8 cellular contexts compared by ENCODE assay signal in the genomic region with DNA sequence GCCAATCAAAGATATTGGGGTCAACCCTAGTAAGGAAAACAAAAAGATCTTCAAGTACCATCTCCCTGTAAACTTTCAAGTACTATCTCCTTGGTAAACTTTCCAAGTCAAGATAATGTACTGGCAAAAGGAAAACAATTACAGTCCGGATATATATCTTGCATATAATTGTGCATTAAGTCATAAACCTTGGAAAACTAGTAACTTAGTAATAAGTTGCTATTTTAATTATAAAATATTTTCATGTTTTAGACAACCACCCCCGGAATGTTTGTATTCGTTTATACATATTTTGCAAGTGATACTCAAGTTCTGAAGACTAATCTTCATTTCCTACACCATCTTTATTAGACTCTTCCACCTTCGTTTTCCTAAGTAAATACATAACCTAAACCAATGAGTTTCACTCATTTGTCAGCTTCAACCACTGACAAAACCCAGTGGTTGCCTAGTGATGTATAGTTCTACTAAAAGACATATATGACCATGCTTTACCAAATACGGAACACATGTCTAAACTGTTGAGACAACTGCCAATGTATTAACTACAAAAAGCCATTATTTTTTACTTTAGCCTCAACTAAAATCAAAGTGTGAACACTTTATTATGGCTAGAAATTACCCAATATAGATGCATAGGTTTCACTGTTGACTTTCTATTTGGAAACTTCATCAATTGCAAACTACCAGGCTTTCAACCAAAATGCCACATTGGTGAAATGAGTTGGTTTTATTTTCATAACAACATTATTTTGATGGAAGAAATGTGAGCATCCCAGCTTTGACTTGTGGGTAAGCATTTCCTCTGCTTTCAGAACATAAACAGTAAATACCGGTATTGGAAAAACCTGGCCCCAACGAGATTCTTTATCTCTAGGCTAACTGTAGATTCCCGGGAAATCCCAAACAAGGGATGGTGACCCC. TPM values are rescaled to one million over a fixed set of nuclear protein-coding genes. Genes with fewer than 3 reads are reported as not detected.
DNase-seq lines count a peak whose midpoint lies in the region; ATAC-seq, FAIRE-seq and TF ChIP-seq lines count a peak whose summit lies in the region.

No MANE protein-coding gene starts in this region.

- H3K4me1 ChIP-seq in skeletal muscle tissue (ENCODE audit: control insufficient read depth in 3 of 3, insufficient read depth in 3 of 3, low read length in 3 of 3): peaks cover 4 to 9% (median 4%) of the 10 kb centered on the region in 3 donors

- H3K9me3 ChIP-seq in T-helper 17 cell (ENCODE audit: control insufficient read depth, low read length, poor library complexity, severe bottlenecking) (no peaks in the 10 kb centered on the region), skeletal muscle tissue (ENCODE audit: control insufficient read depth in 3 of 3, low read length in 3 of 3) (no peaks in the 10 kb centered on the region)

- H3K4me3 Mint-ChIP-seq in T-helper 17 cell: peak overlapping the region; percentile 97

- no peak for FAIRE-seq in GM12891 (lab: Jason Lieb, UNC)

- H3K36me3 Mint-ChIP-seq in T-helper 17 cell (ENCODE audit: low read depth): no peaks in the 10 kb centered on the region

- H3K4me3 ChIP-seq in H7 (ENCODE audit: insufficient read depth, low read depth, low read length) (peak overlapping the region; percentile 73), skeletal muscle tissue (ENCODE audit: low read length in 3 of 3) (peak overlapping the region; percentile 60 to 70 (median 65))

- ATAC-seq in T-helper 17 cell: no peak

- H3K27ac ChIP-seq in skeletal muscle tissue (ENCODE audit: low read depth, low read length): peak overlapping the region; percentile 67

- peaks cover 12% of the 10 kb centered on the region for H3K4me1 Mint-ChIP-seq in T-helper 17 cell

- peak overlapping the region; percentile 97 for H3K27ac Mint-ChIP-seq in T-helper 17 cell

- no peak for TF ChIP-seq POLR2A in GM12891 (IDR thresholded peaks at IDR 0.05; ENCODE audit: low read depth, low read length)

- H3K27me3 ChIP-seq in H7 (ENCODE audit: control insufficient read depth, insufficient read depth, low read length) (no peaks in the 10 kb centered on the region), skeletal muscle tissue (ENCODE audit: control insufficient read depth in 3 of 3, insufficient read depth in 3 of 3, low read length in 3 of 3) (peaks cover 0 to 15% (median 0%) of the 10 kb centered on the region in 3 donors)

- H3K9ac ChIP-seq in skeletal muscle tissue (ENCODE audit: low read depth in 1 of 3, low read length in 3 of 3): peak overlapping the region in 2 of 3 donors; percentile 39 to 74

- DNase-seq in H7 (no peak), T-helper 17 cell (no peak), globus pallidus (ENCODE audit: low spot score) (peak; percentile 24), nucleus accumbens (lab: John Stamatoyannopoulos, UW) (no peak), GDM1 (lab: John Stamatoyannopoulos, UW) (no peak), GM12891 (ENCODE audit: insufficient read length, low spot score) (no peak)
- no peak for DNase-seq in stimulated activated CD4-positive, alpha-beta T cell treated with anti-CD3 and anti-CD28 coated beads, Interleukin-4, amount 100 ng/mL, for 4 hours

- no peaks in the 10 kb centered on the region for H3K27me3 Mint-ChIP-seq in T-helper 17 cell

- H3K36me3 ChIP-seq in H7 (replicated peaks; ENCODE audit: control insufficient read depth, insufficient read depth, low read length) (no peaks in the 10 kb centered on the region), skeletal muscle tissue (ENCODE audit: control insufficient read depth in 3 of 3, insufficient read depth in 3 of 3, low read length in 3 of 3) (no peaks in the 10 kb centered on the region)

TF ChIP-seq in GM12891, 5 proteins besides CTCF, POLR2A, EP300 and RAD21:
- TF ChIP-seq SPI1 (IDR thresholded peaks at IDR 0.05; ENCODE audit: low read depth, low read length): no peak

RNA-seq across cellular contexts. Expression of gene AKT3, which starts 1.6 kb away (rescaled TPM):
- total RNA-seq in H7 (2014; rRNA removed; shearing (Covaris generic)): 15.0 and 25.2 TPM in 2 replicates
- total RNA-seq in T-helper 17 cell: 100 to 1,000 TPM in 1 of 2 donors, 10 to 100 TPM in 1; 96.0 to 103 TPM
- total RNA-seq in skeletal muscle tissue: 28.7 TPM
- 0.31 TPM for polyA plus RNA-seq in GM12891 (2012; ENCODE audit: low read depth, missing spikeins)
